20 cellular contexts compared by ENCODE assay signal in the genomic region with DNA sequence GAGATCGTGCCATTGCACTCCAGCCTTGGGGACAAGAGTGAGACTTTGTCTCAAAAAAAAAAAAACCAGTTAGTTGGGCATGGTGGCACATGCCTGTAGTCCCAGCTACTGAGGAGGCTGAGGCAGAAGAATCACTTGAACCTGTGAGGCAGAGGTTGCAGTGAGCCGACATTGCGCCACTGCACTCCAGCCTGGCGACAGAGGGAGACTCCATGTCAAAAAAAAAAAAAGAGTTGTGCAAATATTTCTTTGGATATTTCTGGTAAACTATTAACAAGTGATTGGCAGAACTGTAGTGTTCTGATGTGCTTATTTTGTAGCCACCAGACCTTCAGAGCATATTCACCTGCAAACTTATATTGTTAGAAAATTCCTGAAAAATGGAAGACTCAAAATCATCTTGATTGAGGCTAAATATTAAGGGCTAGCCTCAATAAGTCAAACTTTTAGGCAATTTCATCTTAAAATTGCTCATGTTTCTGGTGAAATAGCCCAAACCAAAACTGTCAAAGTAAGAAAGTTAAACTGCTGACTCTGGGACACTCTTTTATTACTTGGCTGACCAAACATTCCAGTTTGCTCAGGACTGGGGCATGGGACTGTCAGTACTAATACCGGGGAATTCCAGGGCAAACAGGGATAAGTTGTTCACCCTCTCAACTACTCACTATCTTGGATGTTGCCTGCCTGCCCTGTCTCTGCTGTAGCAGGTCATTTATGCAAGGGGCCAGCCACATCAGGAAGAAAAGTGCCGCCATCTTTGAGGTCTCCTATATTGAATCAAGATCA. TPM values are rescaled to one million over a fixed set of nuclear protein-coding genes. Genes with fewer than 3 reads are reported as not detected.
A peak's percentile ranks its signal among the peaks of the same experiment; 100 is the strongest.
DNase-seq lines count a peak whose midpoint lies in the region; ATAC-seq and TF ChIP-seq lines count a peak whose summit lies in the region.
"Had no signal": no experiment of that assay in that cellular context is flagged by ENCODE, and none has a peak within 500 bp of the region (broad histone marks: within the 10 kb centered on the region; RNA-seq: fewer than 3 reads in every experiment).

No MANE protein-coding gene starts in this region.

- H3K4me1 Mint-ChIP-seq in osteocyte (ENCODE audit: unreplicated experiment) (peaks cover 51% of the 10 kb centered on the region), mesothelial cell of epicardium (no peaks in the 10 kb centered on the region)
- peaks cover 17% of the 10 kb centered on the region for H3K4me1 Mint-ChIP-seq in activated T-cell treated with anti-CD3 and anti-CD28 coated beads, Interleukin-2, amount 50 U/mL, for 72 hours (ENCODE audit: low read depth)
- H3K4me1 Mint-ChIP-seq: naive B cell had no signal

- H3K27me3 ChIP-seq in KMS-11 (ENCODE audit: insufficient read depth, low read depth) (no peaks in the 10 kb centered on the region), right atrium auricular region (no peaks in the 10 kb centered on the region), ascending aorta (no peaks in the 10 kb centered on the region)
- H3K27me3 ChIP-seq: esophagus muscularis mucosa, SJCRH30 had no signal

- H3K27me3 Mint-ChIP-seq in osteocyte (ENCODE audit: unreplicated experiment) (no peaks in the 10 kb centered on the region), mesothelial cell of epicardium (ENCODE audit: low read depth) (no peaks in the 10 kb centered on the region)
- no peaks in the 10 kb centered on the region for H3K27me3 Mint-ChIP-seq in activated T-cell treated with anti-CD3 and anti-CD28 coated beads, Interleukin-2, amount 50 U/mL, for 72 hours (ENCODE audit: low read depth)
- H3K27me3 Mint-ChIP-seq: activated CD8-positive, alpha-beta T cell treated with anti-CD3 and anti-CD28 coated beads for 36 hours; naive B cell had no signal

- no peak for DNase-seq in right atrium auricular region (ENCODE audit: low spot score)
- no peak for DNase-seq in osteocyte (ENCODE audit: extremely low spot score, unreplicated experiment)
- no peak for DNase-seq in activated T-cell treated with anti-CD3 and anti-CD28 coated beads, Interleukin-2, amount 50 U/mL, for 72 hours
- no peak for DNase-seq in ascending aorta (ENCODE audit: low spot score in 2 of 2)
- no peak for DNase-seq in mesothelial cell of epicardium (ENCODE audit: low spot score in 2 of 2, unreplicated experiment in 2 of 2)
- no peak for DNase-seq in iPS-NIHi7 (ENCODE audit: extremely low spot score)
- DNase-seq: ACHN; activated CD8-positive, alpha-beta T cell treated with anti-CD3 and anti-CD28 coated beads for 36 hours; activated T-cell treated with anti-CD3 and anti-CD28 coated beads, Interleukin-2, amount 50 U/mL, for 4 hours; naive B cell; NCI-H1417 treated with DMSO at 0.1 percent for 48 hours; OCI-M1; SJCRH30; stimulated activated CD4-positive, alpha-beta T cell treated with anti-CD3 and anti-CD28 coated beads, Interleukin-2, amount 100 ng/mL, for 48 hours had no signal

- H3K4me3 Mint-ChIP-seq in osteocyte (ENCODE audit: unreplicated experiment) (no peak overlapping the region), mesothelial cell of epicardium (no peak overlapping the region)
- no peak overlapping the region for H3K4me3 Mint-ChIP-seq in activated T-cell treated with anti-CD3 and anti-CD28 coated beads, Interleukin-2, amount 50 U/mL, for 72 hours
- H3K4me3 Mint-ChIP-seq: activated CD8-positive, alpha-beta T cell treated with anti-CD3 and anti-CD28 coated beads for 36 hours; activated T-cell treated with anti-CD3 and anti-CD28 coated beads, Interleukin-2, amount 50 U/mL, for 4 hours; naive B cell; T-helper 1 cell treated with Interleukin-12 subunit alpha and Interleukin-12 subunit beta and Interleukin-4 antibody, amounts not matched to agents 30 μg/mL and 1 μg/mL, for 36 hours had no signal

- H2AFZ ChIP-seq in KMS-11 (ENCODE audit: low read depth), result no peak overlapping the region
- H2AFZ ChIP-seq: parathyroid adenoma had no signal

- H3K36me3 ChIP-seq in KMS-11 (ENCODE audit: insufficient read depth), result no peaks in the 10 kb centered on the region
- H3K36me3 ChIP-seq in right atrium auricular region, result peaks cover 43% of the 10 kb centered on the region
- H3K36me3 ChIP-seq in ascending aorta, result peaks cover 21 to 24% of the 10 kb centered on the region in 2 donors

- peaks cover 4% of the 10 kb centered on the region; the same call in 1 of the 2 replicates for H3K79me2 ChIP-seq in KMS-11 (ENCODE audit: insufficient read depth, low read depth)
- H3K79me2 ChIP-seq: parathyroid adenoma had no signal

- H3K27ac ChIP-seq in 22Rv1 (peak overlapping the region; percentile 62), KMS-11 (no peak overlapping the region), right atrium auricular region (peak overlapping the region; percentile 56 to 79), ascending aorta (no peak overlapping the region)
- H3K27ac ChIP-seq: esophagus muscularis mucosa, parathyroid adenoma, SJCRH30, skin epidermis had no signal

- no peak for TF ChIP-seq CTCF in 22Rv1 (IDR thresholded peaks at IDR 0.05)
- no peak for TF ChIP-seq CTCF in KMS-11 (conservative IDR thresholded peaks at IDR 0.05; ENCODE audit: low read depth, low read length)
- no peak for TF ChIP-seq CTCF in right atrium auricular region (IDR thresholded peaks at IDR 0.05)
- no peak for TF ChIP-seq CTCF in osteocyte (IDR thresholded peaks at IDR 0.05)
- TF ChIP-seq CTCF in ascending aorta (IDR thresholded peaks at IDR 0.05), result no peak
- TF ChIP-seq CTCF in mesothelial cell of epicardium (IDR thresholded peaks at IDR 0.05; ENCODE audit: unreplicated experiment), result no peak

- H4K20me1 ChIP-seq in KMS-11 (ENCODE audit: insufficient read depth), result no peaks in the 10 kb centered on the region

- no peak for ATAC-seq in activated T-cell treated with anti-CD3 and anti-CD28 coated beads, Interleukin-2, amount 50 U/mL, for 72 hours (replicated peaks in 1 of 2)
- ATAC-seq: activated CD8-positive, alpha-beta T cell treated with anti-CD3 and anti-CD28 coated beads for 36 hours; activated T-cell treated with anti-CD3 and anti-CD28 coated beads, Interleukin-2, amount 50 U/mL, for 4 hours had no signal

- peak overlapping the region; percentile 29; the same call in 1 of the 2 replicates for H3K4me2 ChIP-seq in KMS-11

- intact Hi-C loops in ascending aorta (cut with DNase I), result loop anchor here (5.0 kb wide), 1 partner anchor 223 kb away; no protein-coding TSS in a partner anchor

- H3K4me1 ChIP-seq in KMS-11 (ENCODE audit: low read depth, poor library complexity, severe bottlenecking), result peaks cover 98% of the 10 kb centered on the region
- H3K4me1 ChIP-seq in right atrium auricular region, result peaks cover 0 to 84% of the 10 kb centered on the region in 2 donors
- H3K4me1 ChIP-seq in ascending aorta, result peaks cover 5 to 45% of the 10 kb centered on the region in 2 donors
- H3K4me1 ChIP-seq: parathyroid adenoma, SJCRH30 had no signal

- H3K9me3 Mint-ChIP-seq in osteocyte (ENCODE audit: unreplicated experiment), result no peaks in the 10 kb centered on the region
- H3K9me3 Mint-ChIP-seq in activated T-cell treated with anti-CD3 and anti-CD28 coated beads, Interleukin-2, amount 50 U/mL, for 72 hours, result no peaks in the 10 kb centered on the region
- no peaks in the 10 kb centered on the region for H3K9me3 Mint-ChIP-seq in mesothelial cell of epicardium
- H3K9me3 Mint-ChIP-seq: activated CD8-positive, alpha-beta T cell treated with anti-CD3 and anti-CD28 coated beads for 36 hours; activated T-cell treated with anti-CD3 and anti-CD28 coated beads, Interleukin-2, amount 50 U/mL, for 4 hours; naive B cell; T-helper 1 cell treated with Interleukin-12 subunit alpha and Interleukin-12 subunit beta and Interleukin-4 antibody, amounts not matched to agents 30 μg/mL and 1 μg/mL, for 36 hours had no signal

- H3K9me3 ChIP-seq in right atrium auricular region (no peaks in the 10 kb centered on the region), ascending aorta (no peaks in the 10 kb centered on the region)
- H3K9me3 ChIP-seq: esophagus muscularis mucosa, SJCRH30 had no signal

- peak overlapping the region; percentile 69 for H3K27ac Mint-ChIP-seq in osteocyte (ENCODE audit: unreplicated experiment)
- H3K27ac Mint-ChIP-seq in activated T-cell treated with anti-CD3 and anti-CD28 coated beads, Interleukin-2, amount 50 U/mL, for 72 hours, result no peak overlapping the region
- H3K27ac Mint-ChIP-seq in mesothelial cell of epicardium, result no peak overlapping the region
- H3K27ac Mint-ChIP-seq: activated CD8-positive, alpha-beta T cell treated with anti-CD3 and anti-CD28 coated beads for 36 hours; T-helper 1 cell treated with Interleukin-12 subunit alpha and Interleukin-12 subunit beta and Interleukin-4 antibody, amounts not matched to agents 30 μg/mL and 1 μg/mL, for 36 hours had no signal

- H3K4me3 ChIP-seq in KMS-11 (IDR thresholded peaks at IDR 0.05; ENCODE audit: insufficient read depth, low read depth, low read length) (no peak overlapping the region), right atrium auricular region (no peak overlapping the region), ascending aorta (no peak overlapping the region)
- H3K4me3 ChIP-seq: esophagus muscularis mucosa, SJCRH30, skin epidermis had no signal

- no peak overlapping the region for H3K9ac ChIP-seq in KMS-11
- H3K9ac ChIP-seq: parathyroid adenoma had no signal

- H3K36me3 Mint-ChIP-seq in osteocyte (ENCODE audit: unreplicated experiment) (peaks cover 31% of the 10 kb centered on the region), mesothelial cell of epicardium (peaks cover 10% of the 10 kb centered on the region)
- peaks cover 3 to 21% of the 10 kb centered on the region in 2 donors for H3K36me3 Mint-ChIP-seq in activated T-cell treated with anti-CD3 and anti-CD28 coated beads, Interleukin-2, amount 50 U/mL, for 72 hours (ENCODE audit: insufficient read depth in 2 of 2)

RNA-seq across cellular contexts. Expression of gene ABHD2, which starts 37.0 kb away (rescaled TPM):
- total RNA-seq in right atrium auricular region, result 100 to 1,000 TPM; 115 to 118 TPM
- 85.7 and 92.2 TPM in 2 replicates for total RNA-seq in osteocyte
- 10 to 100 TPM; 36.8 to 44.1 TPM for total RNA-seq in activated T-cell treated with anti-CD3 and anti-CD28 coated beads, Interleukin-2, amount 50 U/mL, for 72 hours
- 228 TPM for total RNA-seq in ascending aorta
- total RNA-seq in mesothelial cell of epicardium, result 33.7 to 39.7 TPM (median 39.1 TPM) in 3 replicates

Comparison
In these comparisons a context has a peak if more than half of its experiments do, and no peak if none do; other contexts are left out.
1. H3K27ac ChIP-seq: peak in 22Rv1 (single experiment) and right atrium auricular region (2 of 2); none in KMS-11 (single experiment) and ascending aorta (0 of 2).